Comparison of ENCODE assay signal across 8 cellular contexts in the genomic region with DNA sequence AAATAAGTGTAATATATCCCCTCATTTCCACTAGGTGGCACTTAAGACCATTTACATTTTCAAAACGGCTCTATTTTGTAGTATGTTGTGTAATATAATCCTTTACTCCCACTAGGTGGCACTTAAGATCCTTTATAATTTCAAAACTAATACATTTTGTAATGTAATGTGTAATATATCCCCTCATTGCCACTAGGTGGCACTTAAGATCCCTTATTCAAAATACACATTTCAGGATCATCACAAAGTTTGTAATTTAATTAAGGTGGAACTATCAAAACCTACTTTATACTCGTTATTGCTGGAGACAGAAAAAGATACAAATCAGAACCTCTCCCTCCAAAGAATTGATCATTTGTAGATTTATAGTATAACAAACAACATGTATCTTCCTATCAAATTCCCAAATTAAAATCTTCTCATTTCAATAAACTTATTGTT.
DNase-seq lines count a peak whose midpoint lies in the region; ATAC-seq and TF ChIP-seq lines count a peak whose summit lies in the region.

No MANE protein-coding gene starts in this region.

- H3K9ac ChIP-seq in SK-N-MC (ENCODE audit: insufficient read length) = no peak overlapping the region

- H3K4me1 ChIP-seq in esophagus squamous epithelium = no peaks in the 10 kb centered on the region

- peaks cover 8% of the 10 kb centered on the region for H3K27me3 Mint-ChIP-seq in nephron progenitor cell (ENCODE audit: low read depth, poor library complexity)

- no peaks in the 10 kb centered on the region for H3K4me1 Mint-ChIP-seq in nephron progenitor cell

- intact Hi-C loops in esophagus squamous epithelium (cut with DNase I) = loop anchor here (10.0 kb wide), 2 partner anchors 242 to 388 kb away; no protein-coding TSS in a partner anchor

- DNase-seq in AG20443 (ENCODE audit: low spot score) (peak; percentile 41), NCI-H1436 (lab: John Stamatoyannopoulos, UW) (peak; percentile 61), SK-N-MC (ENCODE audit: low read depth, low spot score) (peak; percentile 72), esophagus squamous epithelium (lab: John Stamatoyannopoulos, UW) (no peak), nephron progenitor cell (no peak)

- H3K36me3 ChIP-seq in SK-N-MC (ENCODE audit: insufficient read depth, low read length) = no peaks in the 10 kb centered on the region
- H3K36me3 ChIP-seq in esophagus squamous epithelium = no peaks in the 10 kb centered on the region

- no peaks in the 10 kb centered on the region for H3K9me3 ChIP-seq in SK-N-MC (ENCODE audit: low read depth, low read length)
- H3K9me3 ChIP-seq in esophagus squamous epithelium = no peaks in the 10 kb centered on the region

- H3K4me3 Mint-ChIP-seq in nephron progenitor cell = no peak overlapping the region

- no peak overlapping the region for H3K27ac Mint-ChIP-seq in nephron progenitor cell

- H3K36me3 Mint-ChIP-seq in nephron progenitor cell (ENCODE audit: low read depth) = no peaks in the 10 kb centered on the region

- H3K4me3 ChIP-seq in SK-N-MC (no peak overlapping the region), esophagus squamous epithelium (no peak overlapping the region)

- no peaks in the 10 kb centered on the region for H3K27me3 ChIP-seq in esophagus squamous epithelium

- ATAC-seq in GM18508 (IDR thresholded peaks at IDR 0.05; ENCODE audit: insufficient read depth, unreplicated experiment) (peak; percentile 87), HG02884 (IDR thresholded peaks at IDR 0.05; ENCODE audit: unreplicated experiment) (peak; percentile 84), HG03039 (IDR thresholded peaks at IDR 0.05; ENCODE audit: unreplicated experiment) (no peak)

- H3K27ac ChIP-seq in SK-N-MC (no peak overlapping the region), esophagus squamous epithelium (peak overlapping the region in 1 of 4 donors; percentile 17)

- TF ChIP-seq POLR2A in esophagus squamous epithelium (IDR thresholded peaks at IDR 0.05) = no peak

- 0% methylated on average over 2 of the region's 2 CpGs for WGBS in esophagus squamous epithelium, 2 donors

- TF ChIP-seq CTCF in esophagus squamous epithelium (IDR thresholded peaks at IDR 0.05) = peak; percentile 77 to 98 (median 94)
- TF ChIP-seq CTCF in nephron progenitor cell (IDR thresholded peaks at IDR 0.05) = peak; percentile 74

- H3K9me3 Mint-ChIP-seq in nephron progenitor cell = peaks cover 7% of the 10 kb centered on the region

Comparison
In these comparisons a context has a peak if more than half of its experiments do, and no peak if none do; other contexts are left out.
1. DNase-seq: peak in AG20443 (single experiment), NCI-H1436 (single experiment) and SK-N-MC (single experiment); none in esophagus squamous epithelium (single experiment) and nephron progenitor cell (single experiment).